In genomic region chr1:154956557-154956956, GRCh38 we compare ENCODE assay signal across 6 cellular contexts. TPM values are rescaled to one million over a fixed set of nuclear protein-coding genes. Genes with fewer than 3 reads are reported as not detected.
DNase-seq lines count a peak whose midpoint lies in the region; ATAC-seq and TF ChIP-seq lines count a peak whose summit lies in the region.

No MANE protein-coding gene starts in this region.

- H3K27me3 ChIP-seq in Loucy (ENCODE audit: insufficient read depth, low read length, poor library complexity, severe bottlenecking) (no peaks in the 10 kb centered on the region), dorsolateral prefrontal cortex (no peaks in the 10 kb centered on the region)

- DNase-seq in dorsolateral prefrontal cortex: peak in 8 of 10 donors; percentile 40 to 81 (median 62)
- peak in 9 of 10 donors; percentile 42 to 95 (median 63) for DNase-seq in posterior cingulate gyrus
- DNase-seq in ecto neural progenitor cell (ENCODE audit: low spot score): no peak
- DNase-seq in SIG-M5 (lab: John Stamatoyannopoulos, UW): no peak

- no peak for TF ChIP-seq CTCF in Loucy (conservative IDR thresholded peaks at IDR 0.05; ENCODE audit: low read length)
- TF ChIP-seq CTCF in dorsolateral prefrontal cortex (IDR thresholded peaks at IDR 0.05 in 54 of 56, conservative IDR thresholded peaks at IDR 0.05 in 2 of 56; ENCODE audit: low read depth in 1 of 56, partially characterized antibody in 56 of 56): no peak

- H3K36me3 ChIP-seq in Loucy (ENCODE audit: insufficient read depth, low read length): no peaks in the 10 kb centered on the region; the same call in 1 of the 2 replicates

- peaks cover 10% of the 10 kb centered on the region; the same call in 1 of the 2 replicates for H3F3A ChIP-seq in Loucy (ENCODE audit: low read depth)

- peaks cover 85% of the 10 kb centered on the region for H3K79me2 ChIP-seq in Loucy (ENCODE audit: insufficient read depth, low read length)

- H3K27ac ChIP-seq in dorsolateral prefrontal cortex: peak overlapping the region in 58 of 59 donors; percentile 4 to 95 (median 84)

- no peak for ATAC-seq in HG02870 (IDR thresholded peaks at IDR 0.05; ENCODE audit: unreplicated experiment)

- no peaks in the 10 kb centered on the region for H3K9me2 ChIP-seq in Loucy (replicated peaks; ENCODE audit: low read depth, low read length)

- peak overlapping the region; percentile 84 for H3K9ac ChIP-seq in Loucy (ENCODE audit: low read depth, low read length, poor library complexity, severe bottlenecking)

- peak overlapping the region; percentile 86 for H3K4me2 ChIP-seq in Loucy (ENCODE audit: low read depth, low read length, poor library complexity, severe bottlenecking)

- H3K9me3 ChIP-seq in Loucy (ENCODE audit: insufficient read depth, low read depth, low read length): no peaks in the 10 kb centered on the region

- no peak overlapping the region for H2AFZ ChIP-seq in Loucy (ENCODE audit: low read length)

- peaks cover 67% of the 10 kb centered on the region for H3K4me1 ChIP-seq in Loucy (ENCODE audit: insufficient read depth, low read length, poor library complexity, severe bottlenecking)

- intact Hi-C loops in dorsolateral prefrontal cortex (cut with DNase I): loop anchor here in 1 of 2 donors (1.0 kb wide), 1 partner anchor 27 kb away; the partner anchor contains the start of gene FLAD1
- intact Hi-C loops in posterior cingulate gyrus (cut with DNase I): no loop called here

- H3K4me3 ChIP-seq in Loucy (ENCODE audit: low read length, poor library complexity, severe bottlenecking): peak overlapping the region; percentile 86
- H3K4me3 ChIP-seq in dorsolateral prefrontal cortex: peak overlapping the region; percentile 37 to 88 (median 69)

- H4K20me1 ChIP-seq in Loucy (ENCODE audit: insufficient read depth, low read length, poor library complexity, severe bottlenecking): peaks cover 24% of the 10 kb centered on the region

RNA-seq across cellular contexts. Expression of gene PBXIP1, which starts 0.7 kb away (rescaled TPM):
- 100 to 1,000 TPM in 54 of 120 experiments, 10 to 100 TPM in 66; 40.2 to 244 (median 96.9) TPM for total RNA-seq in dorsolateral prefrontal cortex

RNA-seq across cellular contexts. Expression of gene PYGO2, which starts 5.0 kb away (rescaled TPM):
- total RNA-seq in dorsolateral prefrontal cortex: 10 to 100 TPM; 26.9 to 46.0 (median 33.8) TPM

RNA-seq across cellular contexts. Expression of gene SHC1, which starts 14.0 kb away (rescaled TPM):
- 10 to 100 TPM; 19.6 to 84.4 (median 32.6) TPM for total RNA-seq in dorsolateral prefrontal cortex

RNA-seq across cellular contexts. Expression of gene CKS1B, which starts 17.9 kb away (rescaled TPM):
- 10 to 100 TPM in 89 of 120 experiments, 1 to 10 TPM in 31; 4.1 to 21.6 (median 11.6) TPM for total RNA-seq in dorsolateral prefrontal cortex

RNA-seq across cellular contexts. Expression of gene PMVK, which starts 20.0 kb away (rescaled TPM):
- total RNA-seq in dorsolateral prefrontal cortex: 10 to 100 TPM; 28.0 to 64.2 (median 44.6) TPM

Comparison
In these comparisons a context has a peak if more than half of its experiments do, and no peak if none do; other contexts are left out.
1. DNase-seq: peak in dorsolateral prefrontal cortex (8 of 10) and posterior cingulate gyrus (9 of 10); none in ecto neural progenitor cell (single experiment) and SIG-M5 (single experiment).